1 cellular context compared by ENCODE assay signal in the genomic region with DNA sequence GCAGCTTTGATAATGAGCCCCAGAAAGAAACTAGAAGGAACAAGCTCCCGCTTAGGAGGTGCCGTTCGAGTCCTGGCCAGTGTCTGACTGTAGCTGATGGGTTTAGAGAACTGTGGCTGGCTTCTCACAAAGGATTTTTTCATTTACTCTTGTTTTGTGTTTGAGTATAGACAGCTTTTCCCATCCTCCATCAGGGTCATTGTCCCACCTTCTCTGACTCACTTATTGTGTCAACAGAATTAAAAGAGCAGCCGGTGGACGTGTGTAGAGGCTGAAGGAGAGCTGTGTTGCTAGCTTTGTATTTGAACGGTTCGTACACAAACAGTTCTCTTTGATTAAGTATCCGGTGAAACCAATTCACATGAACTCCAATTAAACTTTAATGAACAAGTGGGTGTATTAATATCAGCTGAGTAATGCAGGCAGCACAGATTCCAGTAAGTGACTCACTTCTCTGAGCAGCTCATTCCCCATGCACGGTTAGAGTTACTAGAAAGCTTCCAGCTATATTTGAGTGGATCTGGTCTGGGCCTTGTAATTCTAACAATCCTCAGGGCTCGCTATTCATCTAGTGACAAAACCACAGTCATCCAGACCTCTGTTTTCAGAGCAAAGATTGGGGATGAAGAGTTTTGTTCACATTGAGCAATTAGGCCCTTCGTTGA.
A peak's percentile ranks its signal among the peaks of the same experiment; 100 is the strongest.
TF ChIP-seq lines count a peak whose summit lies in the region.

No MANE protein-coding gene starts in this region.

TF ChIP-seq in HepG2, 621 proteins besides CTCF, POLR2A, EP300 and RAD21 (continued from another document and continues in another):
- TF ChIP-seq, protein P1, sequence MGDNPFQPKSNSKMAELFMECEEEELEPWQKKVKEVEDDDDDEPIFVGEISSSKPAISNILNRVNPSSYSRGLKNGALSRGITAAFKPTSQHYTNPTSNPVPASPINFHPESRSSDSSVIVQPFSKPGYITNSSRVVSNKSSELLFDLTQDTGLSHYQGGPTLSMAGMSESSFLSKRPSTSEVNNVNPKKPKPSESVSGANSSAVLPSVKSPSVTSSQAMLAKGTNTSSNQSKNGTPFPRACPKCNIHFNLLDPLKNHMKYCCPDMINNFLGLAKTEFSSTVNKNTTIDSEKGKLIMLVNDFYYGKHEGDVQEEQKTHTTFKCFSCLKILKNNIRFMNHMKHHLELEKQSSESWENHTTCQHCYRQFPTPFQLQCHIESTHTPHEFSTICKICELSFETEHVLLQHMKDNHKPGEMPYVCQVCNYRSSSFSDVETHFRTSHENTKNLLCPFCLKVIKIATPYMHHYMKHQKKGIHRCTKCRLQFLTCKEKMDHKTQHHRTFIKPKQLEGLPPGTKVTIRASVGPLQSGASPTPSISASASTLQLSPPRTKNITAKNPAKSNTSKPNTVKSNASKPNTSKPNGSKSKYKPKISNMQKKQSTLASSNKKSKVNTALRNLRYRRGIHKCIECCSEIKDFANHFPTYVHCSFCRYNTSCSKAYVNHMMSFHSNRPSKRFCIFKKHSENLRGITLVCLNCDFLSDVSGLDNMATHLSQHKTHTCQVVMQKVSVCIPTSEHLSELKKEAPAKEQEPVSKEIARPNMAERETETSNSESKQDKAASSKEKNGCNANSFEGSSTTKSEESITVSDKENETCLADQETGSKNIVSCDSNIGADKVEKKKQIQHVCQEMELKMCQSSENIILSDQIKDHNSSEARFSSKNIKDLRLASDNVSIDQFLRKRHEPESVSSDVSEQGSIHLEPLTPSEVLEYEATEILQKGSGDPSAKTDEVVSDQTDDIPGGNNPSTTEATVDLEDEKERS (CRISPR knock-in tag; IDR thresholded peaks at IDR 0.05), result peak; percentile 76
- TF ChIP-seq, protein P2, sequence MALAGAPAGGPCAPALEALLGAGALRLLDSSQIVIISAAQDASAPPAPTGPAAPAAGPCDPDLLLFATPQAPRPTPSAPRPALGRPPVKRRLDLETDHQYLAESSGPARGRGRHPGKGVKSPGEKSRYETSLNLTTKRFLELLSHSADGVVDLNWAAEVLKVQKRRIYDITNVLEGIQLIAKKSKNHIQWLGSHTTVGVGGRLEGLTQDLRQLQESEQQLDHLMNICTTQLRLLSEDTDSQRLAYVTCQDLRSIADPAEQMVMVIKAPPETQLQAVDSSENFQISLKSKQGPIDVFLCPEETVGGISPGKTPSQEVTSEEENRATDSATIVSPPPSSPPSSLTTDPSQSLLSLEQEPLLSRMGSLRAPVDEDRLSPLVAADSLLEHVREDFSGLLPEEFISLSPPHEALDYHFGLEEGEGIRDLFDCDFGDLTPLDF (CRISPR knock-in tag; IDR thresholded peaks at IDR 0.05), result no peak
- TF ChIP-seq SRY (CRISPR knock-in tag; IDR thresholded peaks at IDR 0.05), result no peak
- no peak for TF ChIP-seq U2AF1 (optimal IDR thresholded peaks at IDR 0.05; ENCODE audit: low read depth, low read length)
- TF ChIP-seq SCMH1 (CRISPR knock-in tag; IDR thresholded peaks at IDR 0.05; ENCODE audit: borderline replicate concordance), result no peak
- TF ChIP-seq ZNF496 (CRISPR knock-in tag; IDR thresholded peaks at IDR 0.05; ENCODE audit: insufficient replicate concordance), result no peak
- TF ChIP-seq, protein P3, sequence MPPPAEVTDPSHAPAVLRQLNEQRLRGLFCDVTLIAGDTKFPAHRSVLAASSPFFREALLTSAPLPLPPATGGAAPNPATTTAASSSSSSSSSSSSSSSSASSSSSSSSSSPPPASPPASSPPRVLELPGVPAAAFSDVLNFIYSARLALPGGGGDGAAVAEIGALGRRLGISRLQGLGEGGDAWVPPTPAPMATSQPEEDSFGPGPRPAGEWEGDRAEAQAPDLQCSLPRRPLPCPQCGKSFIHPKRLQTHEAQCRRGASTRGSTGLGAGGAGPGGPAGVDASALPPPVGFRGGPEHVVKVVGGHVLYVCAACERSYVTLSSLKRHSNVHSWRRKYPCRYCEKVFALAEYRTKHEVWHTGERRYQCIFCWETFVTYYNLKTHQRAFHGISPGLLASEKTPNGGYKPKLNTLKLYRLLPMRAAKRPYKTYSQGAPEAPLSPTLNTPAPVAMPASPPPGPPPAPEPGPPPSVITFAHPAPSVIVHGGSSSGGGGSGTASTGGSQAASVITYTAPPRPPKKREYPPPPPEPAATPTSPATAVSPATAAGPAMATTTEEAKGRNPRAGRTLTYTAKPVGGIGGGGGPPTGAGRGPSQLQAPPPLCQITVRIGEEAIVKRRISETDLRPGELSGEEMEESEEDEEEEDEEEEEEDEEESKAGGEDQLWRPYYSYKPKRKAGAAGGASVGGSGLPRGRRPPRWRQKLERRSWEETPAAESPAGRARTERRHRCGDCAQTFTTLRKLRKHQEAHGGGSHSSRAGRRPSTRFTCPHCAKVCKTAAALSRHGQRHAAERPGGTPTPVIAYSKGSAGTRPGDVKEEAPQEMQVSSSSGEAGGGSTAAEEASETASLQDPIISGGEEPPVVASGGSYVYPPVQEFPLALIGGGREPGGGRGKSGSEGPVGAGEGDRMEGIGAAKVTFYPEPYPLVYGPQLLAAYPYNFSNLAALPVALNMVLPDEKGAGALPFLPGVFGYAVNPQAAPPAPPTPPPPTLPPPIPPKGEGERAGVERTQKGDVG (CRISPR knock-in tag; IDR thresholded peaks at IDR 0.05; ENCODE audit: borderline replicate concordance), result no peak
- no peak for TF ChIP-seq JARID2 (CRISPR knock-in tag; IDR thresholded peaks at IDR 0.05; ENCODE audit: insufficient replicate concordance)
- no peak for TF ChIP-seq PAX8 (CRISPR knock-in tag; IDR thresholded peaks at IDR 0.05; ENCODE audit: borderline replicate concordance)
- TF ChIP-seq BORCS8-MEF2B (CRISPR knock-in tag; IDR thresholded peaks at IDR 0.05), result no peak
- no peak for TF ChIP-seq KAT7 (CRISPR knock-in tag; IDR thresholded peaks at IDR 0.05; ENCODE audit: borderline replicate concordance)
- TF ChIP-seq, protein P4, sequence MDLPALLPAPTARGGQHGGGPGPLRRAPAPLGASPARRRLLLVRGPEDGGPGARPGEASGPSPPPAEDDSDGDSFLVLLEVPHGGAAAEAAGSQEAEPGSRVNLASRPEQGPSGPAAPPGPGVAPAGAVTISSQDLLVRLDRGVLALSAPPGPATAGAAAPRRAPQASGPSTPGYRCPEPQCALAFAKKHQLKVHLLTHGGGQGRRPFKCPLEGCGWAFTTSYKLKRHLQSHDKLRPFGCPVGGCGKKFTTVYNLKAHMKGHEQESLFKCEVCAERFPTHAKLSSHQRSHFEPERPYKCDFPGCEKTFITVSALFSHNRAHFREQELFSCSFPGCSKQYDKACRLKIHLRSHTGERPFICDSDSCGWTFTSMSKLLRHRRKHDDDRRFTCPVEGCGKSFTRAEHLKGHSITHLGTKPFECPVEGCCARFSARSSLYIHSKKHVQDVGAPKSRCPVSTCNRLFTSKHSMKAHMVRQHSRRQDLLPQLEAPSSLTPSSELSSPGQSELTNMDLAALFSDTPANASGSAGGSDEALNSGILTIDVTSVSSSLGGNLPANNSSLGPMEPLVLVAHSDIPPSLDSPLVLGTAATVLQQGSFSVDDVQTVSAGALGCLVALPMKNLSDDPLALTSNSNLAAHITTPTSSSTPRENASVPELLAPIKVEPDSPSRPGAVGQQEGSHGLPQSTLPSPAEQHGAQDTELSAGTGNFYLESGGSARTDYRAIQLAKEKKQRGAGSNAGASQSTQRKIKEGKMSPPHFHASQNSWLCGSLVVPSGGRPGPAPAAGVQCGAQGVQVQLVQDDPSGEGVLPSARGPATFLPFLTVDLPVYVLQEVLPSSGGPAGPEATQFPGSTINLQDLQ (CRISPR knock-in tag; IDR thresholded peaks at IDR 0.05), result no peak
- TF ChIP-seq ZNF607 (CRISPR knock-in tag; IDR thresholded peaks at IDR 0.05; ENCODE audit: borderline replicate concordance), result 0 out of 2 replicates have a peak, but pooled peaks have one; percentile 56
- TF ChIP-seq SNAPC2 (CRISPR knock-in tag; IDR thresholded peaks at IDR 0.05), result no peak
- TF ChIP-seq, protein P5, sequence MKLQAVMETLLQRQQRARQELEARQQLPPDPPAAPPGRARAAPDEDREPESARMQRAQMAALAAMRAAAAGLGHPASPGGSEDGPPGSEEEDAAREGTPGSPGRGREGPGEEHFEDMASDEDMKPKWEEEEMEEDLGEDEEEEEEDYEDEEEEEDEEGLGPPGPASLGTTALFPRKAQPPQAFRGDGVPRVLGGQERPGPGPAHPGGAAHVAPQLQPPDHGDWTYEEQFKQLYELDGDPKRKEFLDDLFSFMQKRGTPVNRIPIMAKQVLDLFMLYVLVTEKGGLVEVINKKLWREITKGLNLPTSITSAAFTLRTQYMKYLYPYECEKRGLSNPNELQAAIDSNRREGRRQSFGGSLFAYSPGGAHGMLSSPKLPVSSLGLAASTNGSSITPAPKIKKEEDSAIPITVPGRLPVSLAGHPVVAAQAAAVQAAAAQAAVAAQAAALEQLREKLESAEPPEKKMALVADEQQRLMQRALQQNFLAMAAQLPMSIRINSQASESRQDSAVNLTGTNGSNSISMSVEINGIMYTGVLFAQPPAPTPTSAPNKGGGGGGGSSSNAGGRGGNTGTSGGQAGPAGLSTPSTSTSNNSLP (IDR thresholded peaks at IDR 0.05; ENCODE audit: low read depth, low read length), result peak; percentile 99
- no peak for TF ChIP-seq ZNF761 (CRISPR knock-in tag; conservative IDR thresholded peaks at IDR 0.05)
- TF ChIP-seq CHD4 (IDR thresholded peaks at IDR 0.05; ENCODE audit: borderline replicate concordance, low read length), result no peak
- TF ChIP-seq ZNF143 (CRISPR knock-in tag; IDR thresholded peaks at IDR 0.05), result 0 out of 2 replicates have a peak, but pooled peaks have one; percentile 41
- TF ChIP-seq BRD4 (CRISPR knock-in tag; IDR thresholded peaks at IDR 0.05), result peak; percentile 73
- TF ChIP-seq ZSCAN25 (CRISPR knock-in tag; IDR thresholded peaks at IDR 0.05), result peak; percentile 74; the same call in 1 of the 2 replicates
- TF ChIP-seq ZNF552 (CRISPR knock-in tag; IDR thresholded peaks at IDR 0.05; ENCODE audit: borderline replicate concordance), result no peak
- no peak for TF ChIP-seq ZNF382 (CRISPR knock-in tag; IDR thresholded peaks at IDR 0.05; ENCODE audit: borderline replicate concordance)
- no peak for TF ChIP-seq ARID2 (CRISPR knock-in tag; IDR thresholded peaks at IDR 0.05; ENCODE audit: borderline replicate concordance)
- TF ChIP-seq, protein P6, sequence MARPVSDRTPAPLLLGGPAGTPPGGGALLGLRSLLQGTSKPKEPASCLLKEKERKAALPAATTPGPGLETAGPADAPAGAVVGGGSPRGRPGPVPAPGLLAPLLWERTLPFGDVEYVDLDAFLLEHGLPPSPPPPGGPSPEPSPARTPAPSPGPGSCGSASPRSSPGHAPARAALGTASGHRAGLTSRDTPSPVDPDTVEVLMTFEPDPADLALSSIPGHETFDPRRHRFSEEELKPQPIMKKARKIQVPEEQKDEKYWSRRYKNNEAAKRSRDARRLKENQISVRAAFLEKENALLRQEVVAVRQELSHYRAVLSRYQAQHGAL (CRISPR knock-in tag; IDR thresholded peaks at IDR 0.05; ENCODE audit: not compliant biosample characterization), result no peak
- TF ChIP-seq, protein P7, sequence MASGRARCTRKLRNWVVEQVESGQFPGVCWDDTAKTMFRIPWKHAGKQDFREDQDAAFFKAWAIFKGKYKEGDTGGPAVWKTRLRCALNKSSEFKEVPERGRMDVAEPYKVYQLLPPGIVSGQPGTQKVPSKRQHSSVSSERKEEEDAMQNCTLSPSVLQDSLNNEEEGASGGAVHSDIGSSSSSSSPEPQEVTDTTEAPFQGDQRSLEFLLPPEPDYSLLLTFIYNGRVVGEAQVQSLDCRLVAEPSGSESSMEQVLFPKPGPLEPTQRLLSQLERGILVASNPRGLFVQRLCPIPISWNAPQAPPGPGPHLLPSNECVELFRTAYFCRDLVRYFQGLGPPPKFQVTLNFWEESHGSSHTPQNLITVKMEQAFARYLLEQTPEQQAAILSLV (CRISPR knock-in tag; IDR thresholded peaks at IDR 0.05; ENCODE audit: borderline replicate concordance), result no peak
- no peak for TF ChIP-seq ZNF326 (CRISPR knock-in tag; IDR thresholded peaks at IDR 0.05; ENCODE audit: borderline replicate concordance)
- TF ChIP-seq, protein P8, sequence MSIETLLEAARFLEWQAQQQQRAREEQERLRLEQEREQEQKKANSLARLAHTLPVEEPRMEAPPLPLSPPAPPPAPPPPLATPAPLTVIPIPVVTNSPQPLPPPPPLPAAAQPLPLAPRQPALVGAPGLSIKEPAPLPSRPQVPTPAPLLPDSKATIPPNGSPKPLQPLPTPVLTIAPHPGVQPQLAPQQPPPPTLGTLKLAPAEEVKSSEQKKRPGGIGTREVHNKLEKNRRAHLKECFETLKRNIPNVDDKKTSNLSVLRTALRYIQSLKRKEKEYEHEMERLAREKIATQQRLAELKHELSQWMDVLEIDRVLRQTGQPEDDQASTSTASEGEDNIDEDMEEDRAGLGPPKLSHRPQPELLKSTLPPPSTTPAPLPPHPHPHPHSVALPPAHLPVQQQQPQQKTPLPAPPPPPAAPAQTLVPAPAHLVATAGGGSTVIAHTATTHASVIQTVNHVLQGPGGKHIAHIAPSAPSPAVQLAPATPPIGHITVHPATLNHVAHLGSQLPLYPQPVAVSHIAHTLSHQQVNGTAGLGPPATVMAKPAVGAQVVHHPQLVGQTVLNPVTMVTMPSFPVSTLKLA (IDR thresholded peaks at IDR 0.05), result peak; percentile 10; the same call in 1 of the 2 replicates
- peak; percentile 19; the same call in 1 of the 2 replicates for TF ChIP-seq ELF1 (CRISPR knock-in tag; IDR thresholded peaks at IDR 0.05)
- TF ChIP-seq, protein P9, sequence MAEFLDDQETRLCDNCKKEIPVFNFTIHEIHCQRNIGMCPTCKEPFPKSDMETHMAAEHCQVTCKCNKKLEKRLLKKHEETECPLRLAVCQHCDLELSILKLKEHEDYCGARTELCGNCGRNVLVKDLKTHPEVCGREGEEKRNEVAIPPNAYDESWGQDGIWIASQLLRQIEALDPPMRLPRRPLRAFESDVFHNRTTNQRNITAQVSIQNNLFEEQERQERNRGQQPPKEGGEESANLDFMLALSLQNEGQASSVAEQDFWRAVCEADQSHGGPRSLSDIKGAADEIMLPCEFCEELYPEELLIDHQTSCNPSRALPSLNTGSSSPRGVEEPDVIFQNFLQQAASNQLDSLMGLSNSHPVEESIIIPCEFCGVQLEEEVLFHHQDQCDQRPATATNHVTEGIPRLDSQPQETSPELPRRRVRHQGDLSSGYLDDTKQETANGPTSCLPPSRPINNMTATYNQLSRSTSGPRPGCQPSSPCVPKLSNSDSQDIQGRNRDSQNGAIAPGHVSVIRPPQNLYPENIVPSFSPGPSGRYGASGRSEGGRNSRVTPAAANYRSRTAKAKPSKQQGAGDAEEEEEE (CRISPR knock-in tag; IDR thresholded peaks at IDR 0.05; ENCODE audit: borderline replicate concordance), result peak; percentile 35; the same call in 1 of the 2 replicates
- TF ChIP-seq ETV5 (CRISPR knock-in tag; IDR thresholded peaks at IDR 0.05; ENCODE audit: borderline replicate concordance), result peak; percentile 92; the same call in 1 of the 2 replicates
- TF ChIP-seq PRMT3 (CRISPR knock-in tag; IDR thresholded peaks at IDR 0.05; ENCODE audit: borderline replicate concordance, low read depth), result no peak
- TF ChIP-seq PCBP2 (optimal IDR thresholded peaks at IDR 0.05; ENCODE audit: low read depth, low read length, poor library complexity, severe bottlenecking), result no peak
- TF ChIP-seq ZNF878 (CRISPR knock-in tag; IDR thresholded peaks at IDR 0.05), result peak; percentile 63
- no peak for TF ChIP-seq AGO1 (IDR thresholded peaks at IDR 0.05; ENCODE audit: low read depth, low read length, poor library complexity, severe bottlenecking)
- no peak for TF ChIP-seq DNMT3B (CRISPR knock-in tag; conservative IDR thresholded peaks at IDR 0.05)
- no peak for TF ChIP-seq MAF1 (CRISPR knock-in tag; IDR thresholded peaks at IDR 0.05; ENCODE audit: borderline replicate concordance)
- TF ChIP-seq ZNF207 (IDR thresholded peaks at IDR 0.05; ENCODE audit: borderline replicate concordance), result no peak
- TF ChIP-seq ZNF841 (CRISPR knock-in tag; IDR thresholded peaks at IDR 0.05; ENCODE audit: borderline replicate concordance), result no peak
- TF ChIP-seq ESRRA (CRISPR knock-in tag; IDR thresholded peaks at IDR 0.05; ENCODE audit: low read depth), result peak; percentile 53; the same call in 1 of the 2 replicates
- no peak for TF ChIP-seq ZNF678 (CRISPR knock-in tag; IDR thresholded peaks at IDR 0.05)
- TF ChIP-seq BRCA1 (CRISPR knock-in tag; IDR thresholded peaks at IDR 0.05), result peak; percentile 89; the same call in 1 of the 2 replicates
- no peak for TF ChIP-seq ZNF138 (CRISPR knock-in tag; IDR thresholded peaks at IDR 0.05; ENCODE audit: low read depth)
- no peak; the same call in 1 of the 2 replicates for TF ChIP-seq GZF1 (CRISPR knock-in tag; IDR thresholded peaks at IDR 0.05)
